In genomic region chr22:33470456-33470855, GRCh38 we compare ENCODE assay signal across 1 cellular context.
TF ChIP-seq lines count a peak whose summit lies in the region.

No MANE protein-coding gene starts in this region.

TF ChIP-seq in HepG2, 621 proteins besides CTCF, POLR2A, EP300 and RAD21 (continued from another document and continues in another):
- peak; percentile 67 for TF ChIP-seq ARID5B (CRISPR knock-in tag; IDR thresholded peaks at IDR 0.05)
- TF ChIP-seq, protein P1, sequence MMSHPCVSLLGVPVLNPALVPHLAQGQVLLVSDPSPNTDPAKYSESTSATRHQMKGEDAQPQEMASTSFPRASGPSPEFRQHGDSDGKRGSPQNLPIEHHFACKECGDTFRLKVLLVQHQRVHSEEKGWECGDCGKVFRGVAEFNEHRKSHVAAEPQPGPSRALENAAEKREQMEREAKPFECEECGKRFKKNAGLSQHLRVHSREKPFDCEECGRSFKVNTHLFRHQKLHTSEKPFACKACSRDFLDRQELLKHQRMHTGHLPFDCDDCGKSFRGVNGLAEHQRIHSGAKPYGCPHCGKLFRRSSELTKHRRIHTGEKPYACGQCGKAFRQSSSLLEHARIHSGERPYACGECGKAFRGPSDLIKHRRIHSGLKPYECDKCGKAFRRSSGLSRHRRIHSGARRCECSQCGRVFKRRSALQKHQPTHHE (CRISPR knock-in tag; IDR thresholded peaks at IDR 0.05; ENCODE audit: borderline replicate concordance): no peak
- peak; percentile 59; the same call in 1 of the 2 replicates for TF ChIP-seq PATZ1 (CRISPR knock-in tag; IDR thresholded peaks at IDR 0.05)
- TF ChIP-seq ZNF564 (CRISPR knock-in tag; IDR thresholded peaks at IDR 0.05): no peak
- TF ChIP-seq TARDBP (CRISPR knock-in tag; IDR thresholded peaks at IDR 0.05): peak; percentile 39; the same call in 1 of the 2 replicates
- no peak for TF ChIP-seq RFX3 (CRISPR knock-in tag; IDR thresholded peaks at IDR 0.05)
- 0 out of 2 replicates have a peak, but pooled peaks have one; percentile 42 for TF ChIP-seq WIZ (CRISPR knock-in tag; IDR thresholded peaks at IDR 0.05)
- TF ChIP-seq SOX6 (IDR thresholded peaks at IDR 0.05): no peak
- TF ChIP-seq SOX6 (CRISPR knock-in tag; IDR thresholded peaks at IDR 0.05): peak; percentile 5; the same call in 1 of the 2 replicates
- no peak for TF ChIP-seq ZNF550 (CRISPR knock-in tag; IDR thresholded peaks at IDR 0.05; ENCODE audit: borderline replicate concordance)
- TF ChIP-seq SAP130 (CRISPR knock-in tag; IDR thresholded peaks at IDR 0.05; ENCODE audit: low read depth): peak; percentile 39
- TF ChIP-seq ZNF660 (CRISPR knock-in tag; IDR thresholded peaks at IDR 0.05; ENCODE audit: borderline replicate concordance, low read depth): no peak
- no peak for TF ChIP-seq SATB2 (CRISPR knock-in tag; IDR thresholded peaks at IDR 0.05)
- TF ChIP-seq, protein P2, sequence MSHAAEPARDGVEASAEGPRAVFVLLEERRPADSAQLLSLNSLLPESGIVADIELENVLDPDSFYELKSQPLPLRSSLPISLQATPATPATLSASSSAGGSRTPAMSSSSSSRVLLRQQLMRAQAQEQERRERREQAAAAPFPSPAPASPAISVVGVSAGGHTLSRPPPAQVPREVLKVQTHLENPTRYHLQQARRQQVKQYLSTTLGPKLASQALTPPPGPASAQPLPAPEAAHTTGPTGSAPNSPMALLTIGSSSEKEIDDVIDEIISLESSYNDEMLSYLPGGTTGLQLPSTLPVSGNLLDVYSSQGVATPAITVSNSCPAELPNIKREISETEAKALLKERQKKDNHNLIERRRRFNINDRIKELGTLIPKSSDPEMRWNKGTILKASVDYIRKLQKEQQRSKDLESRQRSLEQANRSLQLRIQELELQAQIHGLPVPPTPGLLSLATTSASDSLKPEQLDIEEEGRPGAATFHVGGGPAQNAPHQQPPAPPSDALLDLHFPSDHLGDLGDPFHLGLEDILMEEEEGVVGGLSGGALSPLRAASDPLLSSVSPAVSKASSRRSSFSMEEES (CRISPR knock-in tag; IDR thresholded peaks at IDR 0.05): peak; percentile 38; the same call in 1 of the 2 replicates
- TF ChIP-seq MED1 (CRISPR knock-in tag; IDR thresholded peaks at IDR 0.05): peak; percentile 69
- TF ChIP-seq ZNF576 (CRISPR knock-in tag; IDR thresholded peaks at IDR 0.05): no peak
- TF ChIP-seq, protein P3, sequence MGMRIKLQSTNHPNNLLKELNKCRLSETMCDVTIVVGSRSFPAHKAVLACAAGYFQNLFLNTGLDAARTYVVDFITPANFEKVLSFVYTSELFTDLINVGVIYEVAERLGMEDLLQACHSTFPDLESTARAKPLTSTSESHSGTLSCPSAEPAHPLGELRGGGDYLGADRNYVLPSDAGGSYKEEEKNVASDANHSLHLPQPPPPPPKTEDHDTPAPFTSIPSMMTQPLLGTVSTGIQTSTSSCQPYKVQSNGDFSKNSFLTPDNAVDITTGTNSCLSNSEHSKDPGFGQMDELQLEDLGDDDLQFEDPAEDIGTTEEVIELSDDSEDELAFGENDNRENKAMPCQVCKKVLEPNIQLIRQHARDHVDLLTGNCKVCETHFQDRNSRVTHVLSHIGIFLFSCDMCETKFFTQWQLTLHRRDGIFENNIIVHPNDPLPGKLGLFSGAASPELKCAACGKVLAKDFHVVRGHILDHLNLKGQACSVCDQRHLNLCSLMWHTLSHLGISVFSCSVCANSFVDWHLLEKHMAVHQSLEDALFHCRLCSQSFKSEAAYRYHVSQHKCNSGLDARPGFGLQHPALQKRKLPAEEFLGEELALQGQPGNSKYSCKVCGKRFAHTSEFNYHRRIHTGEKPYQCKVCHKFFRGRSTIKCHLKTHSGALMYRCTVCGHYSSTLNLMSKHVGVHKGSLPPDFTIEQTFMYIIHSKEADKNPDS (CRISPR knock-in tag; IDR thresholded peaks at IDR 0.05): no peak
- 0 out of 2 replicates have a peak, but pooled peaks have one; percentile 31 for TF ChIP-seq MEIS2 (CRISPR knock-in tag; IDR thresholded peaks at IDR 0.05)
- TF ChIP-seq MXI1 (IDR thresholded peaks at IDR 0.05; ENCODE audit: borderline replicate concordance, low read depth, low read length): no peak
- TF ChIP-seq ZNF331 (CRISPR knock-in tag; IDR thresholded peaks at IDR 0.05): 0 out of 2 replicates have a peak, but pooled peaks have one; percentile 17
- TF ChIP-seq CC2D1A (CRISPR knock-in tag; IDR thresholded peaks at IDR 0.05): no peak
- peak; percentile 36; the same call in 1 of the 2 replicates for TF ChIP-seq NR2F6 (IDR thresholded peaks at IDR 0.05)
- peak; percentile 71 for TF ChIP-seq NR2F6 (CRISPR knock-in tag; IDR thresholded peaks at IDR 0.05)
- TF ChIP-seq, protein P4, sequence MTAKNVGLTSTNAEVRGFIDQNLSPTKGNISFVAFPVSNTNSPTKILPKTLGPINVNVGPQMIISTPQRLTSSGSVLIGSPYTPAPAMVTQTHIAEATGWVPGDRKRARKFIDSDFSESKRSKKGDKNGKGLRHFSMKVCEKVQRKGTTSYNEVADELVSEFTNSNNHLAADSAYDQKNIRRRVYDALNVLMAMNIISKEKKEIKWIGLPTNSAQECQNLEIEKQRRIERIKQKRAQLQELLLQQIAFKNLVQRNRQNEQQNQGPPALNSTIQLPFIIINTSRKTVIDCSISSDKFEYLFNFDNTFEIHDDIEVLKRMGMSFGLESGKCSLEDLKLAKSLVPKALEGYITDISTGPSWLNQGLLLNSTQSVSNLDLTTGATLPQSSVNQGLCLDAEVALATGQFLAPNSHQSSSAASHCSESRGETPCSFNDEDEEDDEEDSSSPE (CRISPR knock-in tag; IDR thresholded peaks at IDR 0.05): 0 out of 2 replicates have a peak, but pooled peaks have one; percentile 30
- TF ChIP-seq ASH2L (IDR thresholded peaks at IDR 0.05; ENCODE audit: insufficient read length, low read depth, low read length): peak; percentile 18
- TF ChIP-seq, protein P5, sequence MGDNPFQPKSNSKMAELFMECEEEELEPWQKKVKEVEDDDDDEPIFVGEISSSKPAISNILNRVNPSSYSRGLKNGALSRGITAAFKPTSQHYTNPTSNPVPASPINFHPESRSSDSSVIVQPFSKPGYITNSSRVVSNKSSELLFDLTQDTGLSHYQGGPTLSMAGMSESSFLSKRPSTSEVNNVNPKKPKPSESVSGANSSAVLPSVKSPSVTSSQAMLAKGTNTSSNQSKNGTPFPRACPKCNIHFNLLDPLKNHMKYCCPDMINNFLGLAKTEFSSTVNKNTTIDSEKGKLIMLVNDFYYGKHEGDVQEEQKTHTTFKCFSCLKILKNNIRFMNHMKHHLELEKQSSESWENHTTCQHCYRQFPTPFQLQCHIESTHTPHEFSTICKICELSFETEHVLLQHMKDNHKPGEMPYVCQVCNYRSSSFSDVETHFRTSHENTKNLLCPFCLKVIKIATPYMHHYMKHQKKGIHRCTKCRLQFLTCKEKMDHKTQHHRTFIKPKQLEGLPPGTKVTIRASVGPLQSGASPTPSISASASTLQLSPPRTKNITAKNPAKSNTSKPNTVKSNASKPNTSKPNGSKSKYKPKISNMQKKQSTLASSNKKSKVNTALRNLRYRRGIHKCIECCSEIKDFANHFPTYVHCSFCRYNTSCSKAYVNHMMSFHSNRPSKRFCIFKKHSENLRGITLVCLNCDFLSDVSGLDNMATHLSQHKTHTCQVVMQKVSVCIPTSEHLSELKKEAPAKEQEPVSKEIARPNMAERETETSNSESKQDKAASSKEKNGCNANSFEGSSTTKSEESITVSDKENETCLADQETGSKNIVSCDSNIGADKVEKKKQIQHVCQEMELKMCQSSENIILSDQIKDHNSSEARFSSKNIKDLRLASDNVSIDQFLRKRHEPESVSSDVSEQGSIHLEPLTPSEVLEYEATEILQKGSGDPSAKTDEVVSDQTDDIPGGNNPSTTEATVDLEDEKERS (CRISPR knock-in tag; IDR thresholded peaks at IDR 0.05): no peak
- peak; percentile 62 for TF ChIP-seq GATAD2A (CRISPR knock-in tag; IDR thresholded peaks at IDR 0.05)
- no peak for TF ChIP-seq ZXDC (CRISPR knock-in tag; IDR thresholded peaks at IDR 0.05)
- TF ChIP-seq, protein P6, sequence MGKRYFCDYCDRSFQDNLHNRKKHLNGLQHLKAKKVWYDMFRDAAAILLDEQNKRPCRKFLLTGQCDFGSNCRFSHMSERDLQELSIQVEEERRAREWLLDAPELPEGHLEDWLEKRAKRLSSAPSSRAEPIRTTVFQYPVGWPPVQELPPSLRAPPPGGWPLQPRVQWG (CRISPR knock-in tag; IDR thresholded peaks at IDR 0.05; ENCODE audit: borderline replicate concordance, low read depth): no peak
- TF ChIP-seq, protein P7, sequence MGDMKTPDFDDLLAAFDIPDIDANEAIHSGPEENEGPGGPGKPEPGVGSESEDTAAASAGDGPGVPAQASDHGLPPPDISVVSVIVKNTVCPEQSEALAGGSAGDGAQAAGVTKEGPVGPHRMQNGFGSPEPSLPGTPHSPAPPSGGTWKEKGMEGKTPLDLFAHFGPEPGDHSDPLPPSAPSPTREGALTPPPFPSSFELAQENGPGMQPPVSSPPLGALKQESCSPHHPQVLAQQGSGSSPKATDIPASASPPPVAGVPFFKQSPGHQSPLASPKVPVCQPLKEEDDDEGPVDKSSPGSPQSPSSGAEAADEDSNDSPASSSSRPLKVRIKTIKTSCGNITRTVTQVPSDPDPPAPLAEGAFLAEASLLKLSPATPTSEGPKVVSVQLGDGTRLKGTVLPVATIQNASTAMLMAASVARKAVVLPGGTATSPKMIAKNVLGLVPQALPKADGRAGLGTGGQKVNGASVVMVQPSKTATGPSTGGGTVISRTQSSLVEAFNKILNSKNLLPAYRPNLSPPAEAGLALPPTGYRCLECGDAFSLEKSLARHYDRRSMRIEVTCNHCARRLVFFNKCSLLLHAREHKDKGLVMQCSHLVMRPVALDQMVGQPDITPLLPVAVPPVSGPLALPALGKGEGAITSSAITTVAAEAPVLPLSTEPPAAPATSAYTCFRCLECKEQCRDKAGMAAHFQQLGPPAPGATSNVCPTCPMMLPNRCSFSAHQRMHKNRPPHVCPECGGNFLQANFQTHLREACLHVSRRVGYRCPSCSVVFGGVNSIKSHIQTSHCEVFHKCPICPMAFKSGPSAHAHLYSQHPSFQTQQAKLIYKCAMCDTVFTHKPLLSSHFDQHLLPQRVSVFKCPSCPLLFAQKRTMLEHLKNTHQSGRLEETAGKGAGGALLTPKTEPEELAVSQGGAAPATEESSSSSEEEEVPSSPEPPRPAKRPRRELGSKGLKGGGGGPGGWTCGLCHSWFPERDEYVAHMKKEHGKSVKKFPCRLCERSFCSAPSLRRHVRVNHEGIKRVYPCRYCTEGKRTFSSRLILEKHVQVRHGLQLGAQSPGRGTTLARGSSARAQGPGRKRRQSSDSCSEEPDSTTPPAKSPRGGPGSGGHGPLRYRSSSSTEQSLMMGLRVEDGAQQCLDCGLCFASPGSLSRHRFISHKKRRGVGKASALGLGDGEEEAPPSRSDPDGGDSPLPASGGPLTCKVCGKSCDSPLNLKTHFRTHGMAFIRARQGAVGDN (CRISPR knock-in tag; IDR thresholded peaks at IDR 0.05): peak; percentile 73
- peak; percentile 82 for TF ChIP-seq HNF4A (CRISPR knock-in tag; IDR thresholded peaks at IDR 0.05)
- TF ChIP-seq SALL2 (CRISPR knock-in tag; IDR thresholded peaks at IDR 0.05): no peak
